In genomic region chr4:2401610-2401983, GRCh38 we compare ENCODE assay signal across 12 cellular contexts. TPM values are rescaled to one million over a fixed set of nuclear protein-coding genes. Genes with fewer than 3 reads are reported as not detected.
DNase-seq lines count a peak whose midpoint lies in the region; ATAC-seq, FAIRE-seq and TF ChIP-seq lines count a peak whose summit lies in the region.
"Had no signal": no experiment of that assay in that cellular context is flagged by ENCODE, and none has a peak within 500 bp of the region (broad histone marks: within the 10 kb centered on the region; RNA-seq: fewer than 3 reads in every experiment).

No MANE protein-coding gene starts in this region.

- DNase-seq in CD14-positive monocyte (ENCODE audit: low spot score) (no peak), PC-3 (no peak), H1 (ENCODE audit: low read depth in 1 of 2, low spot score in 2 of 2) (no peak), neuronal stem cell (ENCODE audit: low spot score) (no peak), GM19240 (ENCODE audit: insufficient read length, low spot score) (no peak), GM13976 (ENCODE audit: low spot score) (no peak)
- no peak for DNase-seq in activated CD8-positive, alpha-beta memory T cell treated with anti-CD3 and anti-CD28 coated beads, Interleukin-2, amount 10 ng/mL, durations not matched to agents 7 days and 5 days
- DNase-seq: activated CD8-positive, alpha-beta memory T cell treated with anti-CD3 and anti-CD28 coated beads for 24 hours; NCI-H187 treated with DMSO at 0.1 percent for 48 hours had no signal

- no TSS peak for BruUV-seq in PC-3 (replicated peaks; lab: Mats Ljungman, UMichigan)

- no peak overlapping the region for H4K91ac ChIP-seq in H1 (replicated peaks; ENCODE audit: insufficient read length, low read length)
- no peak overlapping the region for H4K91ac ChIP-seq in neuronal stem cell (ENCODE audit: low read depth, low read length, poor library complexity)

- peak overlapping the region; percentile 83 for H3K4me2 ChIP-seq in PC-3 (ENCODE audit: low read length)
- H3K4me2 ChIP-seq in H1 (ENCODE audit: insufficient read depth in 1 of 2, low read depth in 2 of 2, low read length in 2 of 2) = peak overlapping the region; percentile 48 to 69
- peak overlapping the region; percentile 43 for H3K4me2 ChIP-seq in neuronal stem cell (ENCODE audit: insufficient read depth, low read length, poor library complexity, severe bottlenecking)

- 56% methylated on average over 15 of the region's 15 CpGs; no CpG with 5 or more reads in 1 of the 2 experiments for WGBS in H1 (ENCODE audit: extremely low coverage in 1 of 2, insufficient coverage in 1 of 2, insufficient read length in 1 of 2, insufficient replicate concordance in 2 of 2, low coverage in 1 of 2, low lambda C conversion rate in 2 of 2, missing lambda C conversion rate in 1 of 2), 2 experiments
- no CpG with 5 or more reads among the region's 15 CpGs for WGBS in neuronal stem cell (ENCODE audit: extremely low coverage in 2 of 2, insufficient read length in 2 of 2, insufficient replicate concordance in 1 of 2), 2 donors

- H3K4me3 Mint-ChIP-seq in CD14-positive monocyte = peak overlapping the region; percentile 77 to 92
- no peak overlapping the region for H3K4me3 Mint-ChIP-seq in activated CD8-positive, alpha-beta memory T cell treated with anti-CD3 and anti-CD28 coated beads, Interleukin-2, amount 10 ng/mL, durations not matched to agents 7 days and 5 days

- no peaks in the 10 kb centered on the region for H3K9me2 ChIP-seq in PC-3 (replicated peaks; ENCODE audit: low read length)

- H2AK5ac ChIP-seq in H1 (ENCODE audit: low read depth, low read length) = no peak overlapping the region
- H2AK5ac ChIP-seq in neuronal stem cell (ENCODE audit: low read depth, low read length) = peak overlapping the region; percentile 40

- no peaks in the 10 kb centered on the region for H3K36me3 ChIP-seq in PC-3 (ENCODE audit: low read depth, low read length)
- H3K36me3 ChIP-seq in H1 (ENCODE audit: control insufficient read depth in 2 of 4, insufficient read depth in 4 of 4, low read length in 3 of 4) = no peaks in the 10 kb centered on the region
- no peaks in the 10 kb centered on the region for H3K36me3 ChIP-seq in neuronal stem cell (replicated peaks in 1 of 2; ENCODE audit: control insufficient read depth in 2 of 2, insufficient read depth in 2 of 2, low read length in 2 of 2)

- H3K9me3 Mint-ChIP-seq in CD14-positive monocyte = peaks cover 0 to 3% (median 0%) of the 10 kb centered on the region in 7 donors
- no peaks in the 10 kb centered on the region for H3K9me3 Mint-ChIP-seq in activated CD8-positive, alpha-beta memory T cell treated with anti-CD3 and anti-CD28 coated beads, Interleukin-2, amount 10 ng/mL, durations not matched to agents 7 days and 5 days (ENCODE audit: low read depth)

- H3K79me1 ChIP-seq in H1 (ENCODE audit: low read depth, low read length) = peaks cover 5% of the 10 kb centered on the region
- H3K79me1 ChIP-seq in neuronal stem cell (ENCODE audit: low read depth, low read length) = no peaks in the 10 kb centered on the region

- H3K79me2 ChIP-seq in PC-3 (ENCODE audit: low read length) (no peaks in the 10 kb centered on the region), H1 (ENCODE audit: control insufficient read depth in 1 of 2, insufficient read depth in 2 of 2, low read length in 2 of 2) (no peaks in the 10 kb centered on the region)

- no peak overlapping the region for H3K4ac ChIP-seq in H1 (replicated peaks; ENCODE audit: insufficient read length, low read depth, low read length)
- no peak overlapping the region for H3K4ac ChIP-seq in neuronal stem cell (ENCODE audit: low read length)

- H3K4me1 Mint-ChIP-seq in CD14-positive monocyte = peaks cover 27% of the 10 kb centered on the region
- H3K4me1 Mint-ChIP-seq in activated CD8-positive, alpha-beta memory T cell treated with anti-CD3 and anti-CD28 coated beads, Interleukin-2, amount 10 ng/mL, durations not matched to agents 7 days and 5 days = peaks cover 32% of the 10 kb centered on the region

- TF ChIP-seq CTCF in CD14-positive monocyte (IDR thresholded peaks at IDR 0.05) = no peak
- TF ChIP-seq CTCF in PC-3 (conservative IDR thresholded peaks at IDR 0.05; ENCODE audit: low read depth, low read length) = no peak
- TF ChIP-seq CTCF in H1 (IDR thresholded peaks at IDR 0.05; ENCODE audit: control extremely low read depth in 1 of 3, insufficient read depth in 1 of 3, low read depth in 1 of 3, low read length in 3 of 3) = no peak
- no peak for TF ChIP-seq CTCF in GM13976 (IDR thresholded peaks at IDR 0.05; ENCODE audit: borderline replicate concordance, control extremely low read depth, extremely low read depth, insufficient read depth, missing control alignments)

- H3K18ac ChIP-seq in H1 (ENCODE audit: extremely low read depth, low read length) = no peak overlapping the region
- H3K18ac ChIP-seq in neuronal stem cell (ENCODE audit: low read length) = peak overlapping the region; percentile 52

- intact Hi-C loops in CD14-positive monocyte (cut with micrococcal nuclease) (no loop called here), PC-3 (cut with micrococcal nuclease) (no loop called here)

- H2BK5ac ChIP-seq in H1 (ENCODE audit: low read depth, low read length) (no peak overlapping the region), neuronal stem cell (ENCODE audit: low read length) (no peak overlapping the region)

- no peak overlapping the region for H3K27ac Mint-ChIP-seq in CD14-positive monocyte
- no peak overlapping the region for H3K27ac Mint-ChIP-seq in activated CD8-positive, alpha-beta memory T cell treated with anti-CD3 and anti-CD28 coated beads, Interleukin-2, amount 10 ng/mL, durations not matched to agents 7 days and 5 days

- CTCF ChIA-PET in PC-3 (lab: Charles Lee) = no interaction called here
- CTCF ChIA-PET in H1 (lab: Charles Lee; ENCODE audit: partially characterized antibody) = interaction anchor here (1.0 to 2.2 kb wide), 6 partner anchors 8 to 182 kb away, joined by 3 to 13 read pairs (median 8); no protein-coding TSS in a partner anchor
- CTCF ChIA-PET in activated CD8-positive, alpha-beta memory T cell treated with anti-CD3 and anti-CD28 coated beads, Interleukin-2, amount 10 ng/mL, durations not matched to agents 7 days and 5 days (lab: Charles Lee) = interaction anchor here (1.3 to 3.3 kb wide), 2 partner anchors 11 to 40 kb away, joined by 3 to 28 read pairs; no protein-coding TSS in a partner anchor

- H2AFZ ChIP-seq in PC-3 (ENCODE audit: low read length) (peak overlapping the region; percentile 78), H1 (ENCODE audit: low read length) (no peak overlapping the region), neuronal stem cell (ENCODE audit: low read length) (peak overlapping the region; percentile 86)

- H3K9ac ChIP-seq in PC-3 (ENCODE audit: low read length) (no peak overlapping the region), H1 (replicated peaks in 1 of 4; ENCODE audit: extremely low read depth in 1 of 4, low read depth in 3 of 4, low read length in 3 of 4) (no peak overlapping the region), neuronal stem cell (ENCODE audit: low read depth, low read length, poor library complexity) (no peak overlapping the region)

- no peak overlapping the region for H3K56ac ChIP-seq in H1 (replicated peaks; ENCODE audit: insufficient read length, low read depth, low read length)

- H3K27me3 Mint-ChIP-seq in CD14-positive monocyte (ENCODE audit: low read depth in 3 of 3) = peaks cover 20 to 34% (median 26%) of the 10 kb centered on the region in 3 donors
- H3K27me3 Mint-ChIP-seq in activated CD8-positive, alpha-beta memory T cell treated with anti-CD3 and anti-CD28 coated beads, Interleukin-2, amount 10 ng/mL, durations not matched to agents 7 days and 5 days = no peaks in the 10 kb centered on the region

- peaks cover 0 to 2% of the 10 kb centered on the region in 2 donors for H3K36me3 Mint-ChIP-seq in CD14-positive monocyte
- no peaks in the 10 kb centered on the region for H3K36me3 Mint-ChIP-seq in activated CD8-positive, alpha-beta memory T cell treated with anti-CD3 and anti-CD28 coated beads, Interleukin-2, amount 10 ng/mL, durations not matched to agents 7 days and 5 days

- TF ChIP-seq POLR2A in H1 (IDR thresholded peaks at IDR 0.05; ENCODE audit: control extremely low read depth in 1 of 2, low read depth in 2 of 2, low read length in 2 of 2) = no peak

- no peak overlapping the region for H2BK20ac ChIP-seq in H1 (ENCODE audit: low read length)

- H3K9me3 ChIP-seq in PC-3 (ENCODE audit: low read length) (no peaks in the 10 kb centered on the region), H1 (ENCODE audit: insufficient read depth in 2 of 2, low read depth in 1 of 2, low read length in 1 of 2) (no peaks in the 10 kb centered on the region), neuronal stem cell (replicated peaks in 1 of 2; ENCODE audit: control insufficient read depth in 2 of 2, insufficient read depth in 1 of 2, low read depth in 1 of 2, low read length in 2 of 2) (peaks cover 0 to 2% of the 10 kb centered on the region in 2 donors)

- H3K4me1 ChIP-seq in PC-3 (ENCODE audit: insufficient read depth, low read length) (peaks cover 9% of the 10 kb centered on the region; the same call in 1 of the 2 replicates), H1 (replicated peaks in 1 of 4; ENCODE audit: control insufficient read depth in 3 of 4, insufficient read depth in 4 of 4, low read length in 3 of 4) (peaks cover 0 to 21% (median 16%) of the 10 kb centered on the region in 4 experiments; a peak in 6 of 7 replicates), neuronal stem cell (ENCODE audit: control insufficient read depth in 2 of 2, insufficient read depth in 1 of 2, low read depth in 1 of 2, low read length in 2 of 2) (peaks cover 16 to 18% of the 10 kb centered on the region in 2 donors)

- H3K14ac ChIP-seq in H1 (ENCODE audit: insufficient read length) (no peak overlapping the region), neuronal stem cell (ENCODE audit: low read length) (no peak overlapping the region)

- TF ChIP-seq EP300 in H1 (IDR thresholded peaks at IDR 0.05; ENCODE audit: borderline replicate concordance in 1 of 2, low read depth in 2 of 2, low read length in 2 of 2) = no peak

- POLR2A ChIA-PET in PC-3 (lab: Charles Lee; ENCODE audit: unreplicated experiment) = no interaction called here
- POLR2A ChIA-PET in H1 (lab: Charles Lee; ENCODE audit: partially characterized antibody) = interaction anchor here (0.6 to 1.9 kb wide), 4 partner anchors 9 to 85 kb away, joined by 3 to 7 read pairs (median 4); no protein-coding TSS in a partner anchor

- TF ChIP-seq RAD21 in H1 (IDR thresholded peaks at IDR 0.05 in 1 of 2, conservative IDR thresholded peaks at IDR 0.05 in 1 of 2; ENCODE audit: low read depth in 2 of 2, low read length in 2 of 2) = no peak

- no peak overlapping the region for H3K23ac ChIP-seq in H1 (ENCODE audit: insufficient read length)
- no peak overlapping the region for H3K23ac ChIP-seq in neuronal stem cell (ENCODE audit: low read depth, low read length, poor library complexity)

- no peak overlapping the region for H2BK12ac ChIP-seq in H1 (ENCODE audit: low read depth, low read length)
- H2BK12ac ChIP-seq in neuronal stem cell (ENCODE audit: low read length) = no peak overlapping the region

- H3K4me3 ChIP-seq in PC-3 (ENCODE audit: low read length) (peak overlapping the region; percentile 63), H1 (ENCODE audit: extremely low read depth in 1 of 4, insufficient read depth in 2 of 4, low read depth in 3 of 4, low read length in 4 of 4) (peak overlapping the region in 3 of 4 experiments; percentile 5 to 44 (median 19); a peak in 3 of 8 replicates), neuronal stem cell (ENCODE audit: low read length in 2 of 2) (no peak overlapping the region)

- H4K20me1 ChIP-seq in PC-3 (ENCODE audit: low read length) = no peaks in the 10 kb centered on the region
- H4K20me1 ChIP-seq in H1 (replicated peaks in 1 of 2; ENCODE audit: control insufficient read depth in 1 of 2, insufficient read depth in 2 of 2, low read length in 2 of 2) = peaks cover 0 to 2% of the 10 kb centered on the region in 2 experiments

- in situ Hi-C loops in GM13976 (cut with MboI; ENCODE audit: low sequenced_read_pairs, unreplicated experiment) = no loop called here

- ATAC-seq in PC-3 (no peak), GM18520 (IDR thresholded peaks at IDR 0.05; ENCODE audit: unreplicated experiment) (no peak)
- no peak for ATAC-seq in activated CD8-positive, alpha-beta memory T cell treated with anti-CD3 and anti-CD28 coated beads, Interleukin-2, amount 10 ng/mL, durations not matched to agents 7 days and 5 days

- H4K8ac ChIP-seq in H1 (ENCODE audit: extremely low read depth, insufficient read depth, low read length) (no peak overlapping the region), neuronal stem cell (ENCODE audit: low read depth, low read length) (no peak overlapping the region)

- H2BK120ac ChIP-seq in H1 (replicated peaks; ENCODE audit: low read depth, low read length) (no peak overlapping the region), neuronal stem cell (ENCODE audit: low read depth, low read length) (no peak overlapping the region)

- FAIRE-seq in H1 (lab: Jason Lieb, UNC) = no peak

- H3K23me2 ChIP-seq in H1 (ENCODE audit: low read depth, low read length) = no peaks in the 10 kb centered on the region

- H3K27ac ChIP-seq in PC-3 (ENCODE audit: low read length) = no peak overlapping the region
- no peak overlapping the region for H3K27ac ChIP-seq in H1 (ENCODE audit: low read depth, low read length)
- no peak overlapping the region for H3K27ac ChIP-seq in neuronal stem cell (replicated peaks; ENCODE audit: low read length)
- H3K27ac ChIP-seq: HL-60 had no signal

- H3F3A ChIP-seq in PC-3 (ENCODE audit: low read length, unreplicated experiment) = no peaks in the 10 kb centered on the region

- H4K5ac ChIP-seq in H1 (ENCODE audit: insufficient read length, low read depth, low read length) = no peak overlapping the region

- no peaks in the 10 kb centered on the region for H3K27me3 ChIP-seq in PC-3 (ENCODE audit: low read length)
- H3K27me3 ChIP-seq in H1 (replicated peaks in 1 of 4; ENCODE audit: control insufficient read depth in 3 of 4, extremely low read depth in 1 of 4, insufficient read depth in 3 of 4, low read length in 3 of 4) = no peaks in the 10 kb centered on the region; a peak in 1 of 7 replicates
- peaks cover 2 to 57% (median 14%) of the 10 kb centered on the region in 3 experiments for H3K27me3 ChIP-seq in neuronal stem cell (ENCODE audit: control insufficient read depth in 3 of 3, insufficient read depth in 3 of 3, low read depth in 1 of 3, low read length in 3 of 3)

- H2BK15ac ChIP-seq in H1 (ENCODE audit: low read length) (no peak overlapping the region), neuronal stem cell (ENCODE audit: low read length) (no peak overlapping the region)

RNA-seq across cellular contexts. Expression of gene ZFYVE28, which starts 16.8 kb away (rescaled TPM):
- polyA plus RNA-seq in CD14-positive monocyte (1 to 10 TPM; 1.0 to 1.1 TPM), H1 (2011; rRNA removed) (1.7 and 3.1 TPM in 2 replicates)
- total RNA-seq in PC-3 (2014; rRNA removed) = 6.3 and 8.0 TPM in 2 replicates
- total RNA-seq in H1 (2021; fragmentation: NEBNext Ultra II Directional; extraction: Animal tissue kit (Norgen Biotek cat#: 25700)) = 3.9 and 4.9 TPM in 2 replicates
- polyA plus RNA-seq in H1 (2011; cell fraction: cytosol; rRNA removed) = 2.3 TPM
- 9.8 TPM for polyA plus RNA-seq in H1 (2011; cell fraction: nucleus; rRNA removed)
- 1.5 to 2.1 TPM (median 1.9 TPM) in 4 replicates for polyA plus RNA-seq in H1 (2012, experiment 1 of 2)
- 2.0 TPM for polyA plus RNA-seq in H1 (2012, experiment 2 of 2)
- polyA plus RNA-seq in H1 (2013, experiment 1 of 2) = 3.7 TPM
- polyA plus RNA-seq in H1 (2013, experiment 2 of 2) = 3.2 TPM
- 1.7 and 2.4 TPM in 2 replicates for polyA minus RNA-seq in H1 (2011; rRNA and poly(A)+ RNA removed)
- polyA minus RNA-seq in H1 (2011; cell fraction: cytosol; rRNA and poly(A)+ RNA removed) = 2.5 TPM
- polyA minus RNA-seq in H1 (2011; cell fraction: nucleus; rRNA and poly(A)+ RNA removed) = 5.8 TPM
- 0.15 TPM for polyA plus RNA-seq in neuronal stem cell (2013, experiment 1 of 2)
- 0.12 TPM for polyA plus RNA-seq in neuronal stem cell (2013, experiment 2 of 2)
- 10 to 100 TPM; 12.5 to 30.3 TPM for total RNA-seq in activated CD8-positive, alpha-beta memory T cell treated with anti-CD3 and anti-CD28 coated beads, Interleukin-2, amount 10 ng/mL, durations not matched to agents 7 days and 5 days

RNA-seq across cellular contexts. Expression of gene CFAP99, which starts 17.2 kb away (rescaled TPM):
- polyA plus RNA-seq in CD14-positive monocyte (under 1 TPM in 1 of 2 donors, not detected in 1; 0.15 TPM), H1 (2011; rRNA removed) (0.09 TPM in 1 of 2 replicates, not detected in the other)
- total RNA-seq in PC-3 (2014; rRNA removed) = 1.3 TPM in 1 of 2 replicates, not detected in the other
- total RNA-seq in H1 (2021; fragmentation: NEBNext Ultra II Directional; extraction: Animal tissue kit (Norgen Biotek cat#: 25700)) = not detected in 2 replicates
- 0.36 TPM for polyA plus RNA-seq in H1 (2011; cell fraction: cytosol; rRNA removed)
- polyA plus RNA-seq in H1 (2011; cell fraction: nucleus; rRNA removed) = 0.90 TPM
- 0.25 TPM in 1 of 4 replicates, not detected in the others for polyA plus RNA-seq in H1 (2012, experiment 1 of 2)
- polyA plus RNA-seq in H1 (2012, experiment 2 of 2) = not detected
- 0.12 TPM for polyA plus RNA-seq in H1 (2013, experiment 1 of 2)
- 0.13 TPM for polyA plus RNA-seq in H1 (2013, experiment 2 of 2)
- not detected in 2 replicates for polyA minus RNA-seq in H1 (2011; rRNA and poly(A)+ RNA removed)
- not detected for polyA minus RNA-seq in H1 (2011; cell fraction: cytosol; rRNA and poly(A)+ RNA removed)
- not detected for polyA minus RNA-seq in H1 (2011; cell fraction: nucleus; rRNA and poly(A)+ RNA removed)
- polyA plus RNA-seq in neuronal stem cell (2013, experiment 1 of 2) = not detected
- not detected for polyA plus RNA-seq in neuronal stem cell (2013, experiment 2 of 2)
- total RNA-seq in activated CD8-positive, alpha-beta memory T cell treated with anti-CD3 and anti-CD28 coated beads, Interleukin-2, amount 10 ng/mL, durations not matched to agents 7 days and 5 days = not detected
- total RNA-seq: H4 had no signal

Comparison
In these comparisons a context has a peak if more than half of its experiments do, and no peak if none do; other contexts are left out.
1. H3K4me3 ChIP-seq: peak in PC-3 (single experiment) and H1 (3 of 4); none in neuronal stem cell (0 of 2).
2. Peak in every context shown above with its lines, with median percentiles within 50 percentile points of each other: H3K4me2 ChIP-seq.